In genomic region chr9:3500044-3500443, GRCh38 we compare ENCODE assay signal across 3 cellular contexts.
TF ChIP-seq lines count a peak whose summit lies in the region.

No MANE protein-coding gene starts in this region.

TF ChIP-seq in SK-N-SH, 30 proteins besides CTCF, POLR2A, EP300 and RAD21 (continued from another document):
- TF ChIP-seq USF2 (IDR thresholded peaks at IDR 0.05; ENCODE audit: borderline replicate concordance, low read depth, low read length) (no peak), FOXM1 (IDR thresholded peaks at IDR 0.05; ENCODE audit: low read depth) (no peak), POLR2AphosphoS5 (IDR thresholded peaks at IDR 0.05; ENCODE audit: low read depth, low read length) (no peak), YY1 (IDR thresholded peaks at IDR 0.05; ENCODE audit: low read depth) (no peak), PBX3 (IDR thresholded peaks at IDR 0.05) (no peak), MEF2A (IDR thresholded peaks at IDR 0.05; ENCODE audit: borderline replicate concordance, low read depth) (no peak), FOSL2 (IDR thresholded peaks at IDR 0.05; ENCODE audit: borderline replicate concordance, low read depth) (no peak), IRF3 (IDR thresholded peaks at IDR 0.05; ENCODE audit: low read depth, low read length) (no peak), RXRA (IDR thresholded peaks at IDR 0.05; ENCODE audit: borderline replicate concordance, low read depth) (no peak), CHD2 (IDR thresholded peaks at IDR 0.05; ENCODE audit: low read length, partially characterized antibody) (no peak), TAF1 (IDR thresholded peaks at IDR 0.05; ENCODE audit: borderline replicate concordance, low read depth, low read length) (no peak), SIN3A (IDR thresholded peaks at IDR 0.05; ENCODE audit: borderline replicate concordance, low read depth, low read length) (no peak)
- TF ChIP-seq, protein P1, sequence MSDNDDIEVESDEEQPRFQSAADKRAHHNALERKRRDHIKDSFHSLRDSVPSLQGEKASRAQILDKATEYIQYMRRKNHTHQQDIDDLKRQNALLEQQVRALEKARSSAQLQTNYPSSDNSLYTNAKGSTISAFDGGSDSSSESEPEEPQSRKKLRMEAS (IDR thresholded peaks at IDR 0.05; ENCODE audit: low read depth), result no peak

TF ChIP-seq in SK-N-SH treated with all-trans-retinoic acid at 6 μM for 48 hours, 23 proteins besides CTCF, POLR2A, EP300 and RAD21 (continued from another document):
- TF ChIP-seq CSRNP3 (CRISPR knock-in tag; IDR thresholded peaks at IDR 0.05), result no peak
- TF ChIP-seq ISL1 (CRISPR knock-in tag; IDR thresholded peaks at IDR 0.05), result no peak
- no peak for TF ChIP-seq ARNTL (CRISPR knock-in tag; IDR thresholded peaks at IDR 0.05; ENCODE audit: borderline replicate concordance, low read depth)
- TF ChIP-seq TOX (CRISPR knock-in tag; IDR thresholded peaks at IDR 0.05; ENCODE audit: borderline replicate concordance), result no peak
- no peak for TF ChIP-seq CSDC2 (CRISPR knock-in tag; IDR thresholded peaks at IDR 0.05)
- TF ChIP-seq, protein P2, sequence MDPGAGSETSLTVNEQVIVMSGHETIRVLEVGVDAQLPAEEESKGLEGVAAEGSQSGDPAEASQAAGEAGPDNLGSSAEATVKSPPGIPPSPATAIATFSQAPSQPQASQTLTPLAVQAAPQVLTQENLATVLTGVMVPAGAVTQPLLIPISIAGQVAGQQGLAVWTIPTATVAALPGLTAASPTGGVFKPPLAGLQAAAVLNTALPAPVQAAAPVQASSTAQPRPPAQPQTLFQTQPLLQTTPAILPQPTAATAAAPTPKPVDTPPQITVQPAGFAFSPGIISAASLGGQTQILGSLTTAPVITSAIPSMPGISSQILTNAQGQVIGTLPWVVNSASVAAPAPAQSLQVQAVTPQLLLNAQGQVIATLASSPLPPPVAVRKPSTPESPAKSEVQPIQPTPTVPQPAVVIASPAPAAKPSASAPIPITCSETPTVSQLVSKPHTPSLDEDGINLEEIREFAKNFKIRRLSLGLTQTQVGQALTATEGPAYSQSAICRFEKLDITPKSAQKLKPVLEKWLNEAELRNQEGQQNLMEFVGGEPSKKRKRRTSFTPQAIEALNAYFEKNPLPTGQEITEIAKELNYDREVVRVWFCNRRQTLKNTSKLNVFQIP (CRISPR knock-in tag; IDR thresholded peaks at IDR 0.05; ENCODE audit: borderline replicate concordance, low read depth), result no peak
- TF ChIP-seq RARB (CRISPR knock-in tag; IDR thresholded peaks at IDR 0.05), result no peak
- TF ChIP-seq TCF4 (CRISPR knock-in tag; IDR thresholded peaks at IDR 0.05; ENCODE audit: borderline replicate concordance), result no peak
- TF ChIP-seq PATZ1 (CRISPR knock-in tag; IDR thresholded peaks at IDR 0.05; ENCODE audit: borderline replicate concordance), result no peak
- TF ChIP-seq, protein P3, sequence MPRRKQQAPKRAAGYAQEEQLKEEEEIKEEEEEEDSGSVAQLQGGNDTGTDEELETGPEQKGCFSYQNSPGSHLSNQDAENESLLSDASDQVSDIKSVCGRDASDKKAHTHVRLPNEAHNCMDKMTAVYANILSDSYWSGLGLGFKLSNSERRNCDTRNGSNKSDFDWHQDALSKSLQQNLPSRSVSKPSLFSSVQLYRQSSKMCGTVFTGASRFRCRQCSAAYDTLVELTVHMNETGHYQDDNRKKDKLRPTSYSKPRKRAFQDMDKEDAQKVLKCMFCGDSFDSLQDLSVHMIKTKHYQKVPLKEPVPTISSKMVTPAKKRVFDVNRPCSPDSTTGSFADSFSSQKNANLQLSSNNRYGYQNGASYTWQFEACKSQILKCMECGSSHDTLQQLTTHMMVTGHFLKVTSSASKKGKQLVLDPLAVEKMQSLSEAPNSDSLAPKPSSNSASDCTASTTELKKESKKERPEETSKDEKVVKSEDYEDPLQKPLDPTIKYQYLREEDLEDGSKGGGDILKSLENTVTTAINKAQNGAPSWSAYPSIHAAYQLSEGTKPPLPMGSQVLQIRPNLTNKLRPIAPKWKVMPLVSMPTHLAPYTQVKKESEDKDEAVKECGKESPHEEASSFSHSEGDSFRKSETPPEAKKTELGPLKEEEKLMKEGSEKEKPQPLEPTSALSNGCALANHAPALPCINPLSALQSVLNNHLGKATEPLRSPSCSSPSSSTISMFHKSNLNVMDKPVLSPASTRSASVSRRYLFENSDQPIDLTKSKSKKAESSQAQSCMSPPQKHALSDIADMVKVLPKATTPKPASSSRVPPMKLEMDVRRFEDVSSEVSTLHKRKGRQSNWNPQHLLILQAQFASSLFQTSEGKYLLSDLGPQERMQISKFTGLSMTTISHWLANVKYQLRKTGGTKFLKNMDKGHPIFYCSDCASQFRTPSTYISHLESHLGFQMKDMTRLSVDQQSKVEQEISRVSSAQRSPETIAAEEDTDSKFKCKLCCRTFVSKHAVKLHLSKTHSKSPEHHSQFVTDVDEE (CRISPR knock-in tag; IDR thresholded peaks at IDR 0.05), result no peak
- TF ChIP-seq ZFP3 (CRISPR knock-in tag; IDR thresholded peaks at IDR 0.05), result no peak

TF ChIP-seq in GM23338, 12 proteins besides CTCF, POLR2A, EP300 and RAD21:
- TF ChIP-seq, protein P4, sequence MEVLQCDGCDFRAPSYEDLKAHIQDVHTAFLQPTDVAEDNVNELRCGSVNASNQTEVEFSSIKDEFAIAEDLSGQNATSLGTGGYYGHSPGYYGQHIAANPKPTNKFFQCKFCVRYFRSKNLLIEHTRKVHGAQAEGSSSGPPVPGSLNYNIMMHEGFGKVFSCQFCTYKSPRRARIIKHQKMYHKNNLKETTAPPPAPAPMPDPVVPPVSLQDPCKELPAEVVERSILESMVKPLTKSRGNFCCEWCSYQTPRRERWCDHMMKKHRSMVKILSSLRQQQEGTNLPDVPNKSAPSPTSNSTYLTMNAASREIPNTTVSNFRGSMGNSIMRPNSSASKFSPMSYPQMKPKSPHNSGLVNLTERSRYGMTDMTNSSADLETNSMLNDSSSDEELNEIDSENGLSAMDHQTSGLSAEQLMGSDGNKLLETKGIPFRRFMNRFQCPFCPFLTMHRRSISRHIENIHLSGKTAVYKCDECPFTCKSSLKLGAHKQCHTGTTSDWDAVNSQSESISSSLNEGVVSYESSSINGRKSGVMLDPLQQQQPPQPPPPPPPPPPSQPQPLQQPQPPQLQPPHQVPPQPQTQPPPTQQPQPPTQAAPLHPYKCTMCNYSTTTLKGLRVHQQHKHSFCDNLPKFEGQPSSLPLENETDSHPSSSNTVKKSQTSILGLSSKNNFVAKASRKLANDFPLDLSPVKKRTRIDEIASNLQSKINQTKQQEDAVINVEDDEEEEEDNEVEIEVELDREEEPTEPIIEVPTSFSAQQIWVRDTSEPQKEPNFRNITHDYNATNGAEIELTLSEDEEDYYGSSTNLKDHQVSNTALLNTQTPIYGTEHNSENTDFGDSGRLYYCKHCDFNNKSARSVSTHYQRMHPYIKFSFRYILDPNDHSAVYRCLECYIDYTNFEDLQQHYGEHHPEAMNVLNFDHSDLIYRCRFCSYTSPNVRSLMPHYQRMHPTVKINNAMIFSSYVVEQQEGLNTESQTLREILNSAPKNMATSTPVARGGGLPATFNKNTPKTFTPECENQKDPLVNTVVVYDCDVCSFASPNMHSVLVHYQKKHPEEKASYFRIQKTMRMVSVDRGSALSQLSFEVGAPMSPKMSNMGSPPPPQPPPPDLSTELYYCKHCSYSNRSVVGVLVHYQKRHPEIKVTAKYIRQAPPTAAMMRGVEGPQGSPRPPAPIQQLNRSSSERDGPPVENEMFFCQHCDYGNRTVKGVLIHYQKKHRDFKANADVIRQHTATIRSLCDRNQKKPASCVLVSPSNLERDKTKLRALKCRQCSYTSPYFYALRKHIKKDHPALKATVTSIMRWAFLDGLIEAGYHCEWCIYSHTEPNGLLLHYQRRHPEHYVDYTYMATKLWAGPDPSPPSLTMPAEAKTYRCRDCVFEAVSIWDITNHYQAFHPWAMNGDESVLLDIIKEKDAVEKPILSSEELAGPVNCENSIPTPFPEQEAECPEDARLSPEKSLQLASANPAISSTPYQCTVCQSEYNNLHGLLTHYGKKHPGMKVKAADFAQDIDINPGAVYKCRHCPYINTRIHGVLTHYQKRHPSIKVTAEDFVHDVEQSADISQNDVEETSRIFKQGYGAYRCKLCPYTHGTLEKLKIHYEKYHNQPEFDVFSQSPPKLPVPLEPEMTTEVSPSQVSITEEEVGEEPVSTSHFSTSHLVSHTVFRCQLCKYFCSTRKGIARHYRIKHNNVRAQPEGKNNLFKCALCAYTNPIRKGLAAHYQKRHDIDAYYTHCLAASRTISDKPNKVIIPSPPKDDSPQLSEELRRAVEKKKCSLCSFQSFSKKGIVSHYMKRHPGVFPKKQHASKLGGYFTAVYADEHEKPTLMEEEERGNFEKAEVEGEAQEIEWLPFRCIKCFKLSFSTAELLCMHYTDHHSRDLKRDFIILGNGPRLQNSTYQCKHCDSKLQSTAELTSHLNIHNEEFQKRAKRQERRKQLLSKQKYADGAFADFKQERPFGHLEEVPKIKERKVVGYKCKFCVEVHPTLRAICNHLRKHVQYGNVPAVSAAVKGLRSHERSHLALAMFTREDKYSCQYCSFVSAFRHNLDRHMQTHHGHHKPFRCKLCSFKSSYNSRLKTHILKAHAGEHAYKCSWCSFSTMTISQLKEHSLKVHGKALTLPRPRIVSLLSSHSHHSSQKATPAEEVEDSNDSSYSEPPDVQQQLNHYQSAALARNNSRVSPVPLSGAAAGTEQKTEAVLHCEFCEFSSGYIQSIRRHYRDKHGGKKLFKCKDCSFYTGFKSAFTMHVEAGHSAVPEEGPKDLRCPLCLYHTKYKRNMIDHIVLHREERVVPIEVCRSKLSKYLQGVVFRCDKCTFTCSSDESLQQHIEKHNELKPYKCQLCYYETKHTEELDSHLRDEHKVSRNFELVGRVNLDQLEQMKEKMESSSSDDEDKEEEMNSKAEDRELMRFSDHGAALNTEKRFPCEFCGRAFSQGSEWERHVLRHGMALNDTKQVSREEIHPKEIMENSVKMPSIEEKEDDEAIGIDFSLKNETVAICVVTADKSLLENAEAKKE (CRISPR knock-in tag; IDR thresholded peaks at IDR 0.05), result no peak
- TF ChIP-seq ZNF331 (CRISPR knock-in tag; IDR thresholded peaks at IDR 0.05; ENCODE audit: low read depth) (no peak), EZH2phosphoT487 (IDR thresholded peaks at IDR 0.05; ENCODE audit: unreplicated experiment) (no peak)
